In the genomic region with DNA sequence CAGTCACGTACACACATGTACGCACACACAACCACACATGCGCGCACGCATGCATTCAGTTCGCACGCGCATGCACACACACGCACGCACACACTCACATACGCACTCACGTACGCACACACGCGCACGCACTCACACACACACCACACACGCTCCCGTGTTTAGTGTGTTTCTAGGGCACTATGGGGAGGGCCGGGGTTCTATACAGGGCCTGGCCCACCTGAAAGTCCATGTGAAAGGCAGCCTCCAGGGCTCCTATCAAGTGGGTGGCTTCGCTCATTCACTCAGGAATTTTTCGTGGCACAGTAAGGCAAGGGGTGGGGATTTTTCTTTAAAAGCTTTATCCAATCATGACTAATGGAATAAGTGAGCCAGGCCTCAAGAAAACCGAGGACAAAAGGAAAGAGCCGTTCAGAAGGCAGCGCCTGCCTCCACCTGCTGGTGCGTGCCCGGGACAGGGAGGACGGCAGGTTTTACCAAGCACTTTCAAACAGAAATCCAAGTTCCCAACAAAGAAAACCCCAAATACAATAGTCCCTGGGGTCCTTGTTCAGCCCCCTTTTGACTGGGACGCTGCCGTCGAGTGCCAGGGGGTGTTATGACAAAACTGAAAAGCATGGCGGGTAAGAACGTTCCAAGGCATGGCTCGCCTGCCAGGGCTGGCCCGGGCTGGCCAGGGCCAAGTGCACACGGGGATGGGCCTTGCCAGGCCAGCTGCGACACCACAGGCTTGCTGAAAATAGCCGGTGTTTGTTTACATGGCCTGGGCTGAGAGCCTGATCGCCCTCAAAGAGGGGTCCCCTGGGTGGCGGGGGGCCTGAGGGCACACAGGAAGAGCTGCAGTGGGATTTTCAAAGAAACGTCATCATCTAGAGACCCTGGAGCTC, we compare ENCODE assay signal across 10 cellular contexts.
A peak's percentile ranks its signal among the peaks of the same experiment; 100 is the strongest.
DNase-seq lines count a peak whose midpoint lies in the region; ATAC-seq, FAIRE-seq and TF ChIP-seq lines count a peak whose summit lies in the region.
"Had no signal": no experiment of that assay in that cellular context is flagged by ENCODE, and none has a peak within 500 bp of the region (broad histone marks: within the 10 kb centered on the region; RNA-seq: fewer than 3 reads in every experiment).

No MANE protein-coding gene starts in this region.

- no peaks in the 10 kb centered on the region for H3K36me3 ChIP-seq in GM12878 (ENCODE audit: control insufficient read depth in 2 of 2, insufficient read depth in 2 of 2, low read length in 1 of 2)

- H3K4me3 Mint-ChIP-seq in immature natural killer cell: no peak overlapping the region
- H3K4me3 Mint-ChIP-seq: activated B cell treated with CpG ODN at 0.5 μM for 24 hours had no signal

- POLR2A ChIA-PET in GM12878 (lab: Charles Lee): no interaction called here

- no peak overlapping the region for H3K9ac ChIP-seq in GM12878 (ENCODE audit: control insufficient read depth, insufficient read depth, low read length)

- no peak for TF ChIP-seq POLR2A in GM12878 (IDR thresholded peaks at IDR 0.05; ENCODE audit: low read depth, low read length)

- in situ Hi-C loops in GM12878 (cut with MboI): no loop called here

- no peak for FAIRE-seq in GM12878 (lab: Jason Lieb, UNC)
- FAIRE-seq: A204.1 had no signal

- H3K9me3 Mint-ChIP-seq in immature natural killer cell: no peaks in the 10 kb centered on the region
- H3K9me3 Mint-ChIP-seq: activated B cell treated with CpG ODN at 0.5 μM for 24 hours had no signal

- no peak for ATAC-seq in GM12878
- no peak for ATAC-seq in HG02571 (IDR thresholded peaks at IDR 0.05; ENCODE audit: unreplicated experiment)

- CTCF ChIA-PET in GM12878 (lab: Yijun Ruan, JAX): interaction anchor here (0.8 kb wide), 1 partner anchor 24 kb away, joined by 4 read pairs; no protein-coding TSS in a partner anchor

- RAD21 ChIA-PET in GM12878 (lab: Charles Lee; ENCODE audit: unreplicated experiment): interaction anchor here (0.7 to 2.0 kb wide), 3 partner anchors 12 to 13 kb away, joined by 3 to 4 read pairs (median 4); no protein-coding TSS in a partner anchor

- TF ChIP-seq EP300 in GM12878 (IDR thresholded peaks at IDR 0.05; ENCODE audit: borderline replicate concordance in 1 of 2, control insufficient read depth in 1 of 2, low read depth in 2 of 2, low read length in 2 of 2): no peak

- H4K20me1 ChIP-seq in GM12878 (ENCODE audit: control insufficient read depth, insufficient read depth): peaks cover 12% of the 10 kb centered on the region

- no peak for TF ChIP-seq RAD21 in GM12878 (IDR thresholded peaks at IDR 0.05; ENCODE audit: insufficient read depth, low read depth, low read length)

- DNase-seq in NCI-H1092 treated with DMSO at 0.1 percent for 48 hours (lab: John Stamatoyannopoulos, UW): peak; percentile 13
- DNase-seq in NCI-H1092 (lab: John Stamatoyannopoulos, UW): no peak
- no peak for DNase-seq in GM12878 (ENCODE audit: low read depth, low spot score)
- DNase-seq in immature natural killer cell: no peak
- peak in 28 of 49 donors; percentile 35 to 76 (median 54) for DNase-seq in substantia nigra (lab: John Stamatoyannopoulos, UW)
- no peak for DNase-seq in NCI-H2227 (lab: John Stamatoyannopoulos, UW; ENCODE audit: unreplicated experiment)
- no peak for DNase-seq in epidermal melanocyte (ENCODE audit: insufficient read length, low spot score)
- DNase-seq: activated B cell treated with CpG ODN at 0.5 μM for 24 hours had no signal

- peaks cover 3 to 6% (median 4%) of the 10 kb centered on the region in 3 donors for H3K27me3 Mint-ChIP-seq in immature natural killer cell (ENCODE audit: low read depth in 3 of 3)

- TF ChIP-seq CTCF in GM12878 (IDR thresholded peaks at IDR 0.05 in 2 of 3, conservative IDR thresholded peaks at IDR 0.05 in 1 of 3; ENCODE audit: control insufficient read depth in 2 of 3, extremely low read depth in 1 of 3, insufficient read depth in 1 of 3, low read depth in 3 of 3, low read length in 3 of 3): no peak

- SMC1A ChIA-PET in GM12878 (lab: Charles Lee; ENCODE audit: uncharacterized antibody, unreplicated experiment): interaction anchor here (0.8 to 1.0 kb wide), 2 partner anchors 13 to 90 kb away, joined by 3 read pairs; no protein-coding TSS in a partner anchor

- no peak overlapping the region for H2AFZ ChIP-seq in GM12878 (ENCODE audit: control insufficient read depth, low read depth, low read length)

- H3K36me3 Mint-ChIP-seq in immature natural killer cell: no peaks in the 10 kb centered on the region

- H3K27me3 ChIP-seq in GM12878 (replicated peaks in 1 of 2; ENCODE audit: control insufficient read depth in 2 of 2, insufficient read depth in 2 of 2, low read length in 1 of 2): no peaks in the 10 kb centered on the region; a peak in 1 of 4 replicates

- no peaks in the 10 kb centered on the region for H3K79me2 ChIP-seq in GM12878 (ENCODE audit: control insufficient read depth, insufficient read depth, low read length)

- no peaks in the 10 kb centered on the region for H3K9me3 ChIP-seq in GM12878 (replicated peaks; ENCODE audit: control insufficient read depth, insufficient read depth, low read length)

- H3K4me2 ChIP-seq in GM12878 (ENCODE audit: control insufficient read depth, insufficient read depth): no peak overlapping the region

- BruUV-seq in GM12878 (replicated peaks; lab: Mats Ljungman, UMichigan): no TSS peak

- H3K27ac ChIP-seq in GM12878 (ENCODE audit: control insufficient read depth, insufficient read depth) (no peak overlapping the region), substantia nigra (ENCODE audit: low read depth, low read length, poor library complexity, severe bottlenecking) (peak overlapping the region; percentile 93)

- peak overlapping the region in 5 of 6 donors; percentile 49 to 98 (median 74) for H3K27ac Mint-ChIP-seq in immature natural killer cell
- H3K27ac Mint-ChIP-seq: activated B cell treated with CpG ODN at 0.5 μM for 24 hours had no signal

- no peak overlapping the region for H3K4me3 ChIP-seq in GM12878

- WGBS in GM12878 (ENCODE audit: insufficient coverage, insufficient replicate concordance, low lambda C conversion rate, missing lambda C conversion rate): 95% methylated on average over 40 of the region's 40 CpGs

- intact Hi-C loops in GM12878 (cut with micrococcal nuclease; ENCODE audit: unreplicated experiment): no loop called here

- H3K4me1 ChIP-seq in GM12878 (ENCODE audit: control insufficient read depth, insufficient read depth, low read length): peaks cover 25% of the 10 kb centered on the region

- peaks cover 52 to 62% of the 10 kb centered on the region in 2 donors for H3K4me1 Mint-ChIP-seq in immature natural killer cell

TF ChIP-seq in GM12878, 131 proteins besides CTCF, POLR2A, EP300 and RAD21:
- peak; percentile 93 for TF ChIP-seq TCF3 (IDR thresholded peaks at IDR 0.05; ENCODE audit: borderline replicate concordance, insufficient read depth, low read depth, low read length)
- no peak for TF ChIP-seq ELK1 (IDR thresholded peaks at IDR 0.05; ENCODE audit: low read depth, low read length)
- TF ChIP-seq NFIC (IDR thresholded peaks at IDR 0.05; ENCODE audit: low read depth, low read length): 0 out of 2 replicates have a peak, but pooled peaks have one; percentile 42
- TF ChIP-seq LARP7 (IDR thresholded peaks at IDR 0.05): no peak
- peak; percentile 79 for TF ChIP-seq PBX3 (IDR thresholded peaks at IDR 0.05; ENCODE audit: insufficient replicate concordance, low read depth, low read length)
- TF ChIP-seq, protein P1, sequence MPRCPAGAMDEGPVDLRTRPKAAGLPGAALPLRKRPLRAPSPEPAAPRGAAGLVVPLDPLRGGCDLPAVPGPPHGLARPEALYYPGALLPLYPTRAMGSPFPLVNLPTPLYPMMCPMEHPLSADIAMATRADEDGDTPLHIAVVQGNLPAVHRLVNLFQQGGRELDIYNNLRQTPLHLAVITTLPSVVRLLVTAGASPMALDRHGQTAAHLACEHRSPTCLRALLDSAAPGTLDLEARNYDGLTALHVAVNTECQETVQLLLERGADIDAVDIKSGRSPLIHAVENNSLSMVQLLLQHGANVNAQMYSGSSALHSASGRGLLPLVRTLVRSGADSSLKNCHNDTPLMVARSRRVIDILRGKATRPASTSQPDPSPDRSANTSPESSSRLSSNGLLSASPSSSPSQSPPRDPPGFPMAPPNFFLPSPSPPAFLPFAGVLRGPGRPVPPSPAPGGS (IDR thresholded peaks at IDR 0.05; ENCODE audit: borderline replicate concordance, insufficient read depth, low read depth, low read length, poor library complexity, severe bottlenecking): peak; percentile 99

Comparison
In these comparisons a context has a peak if more than half of its experiments do, and no peak if none do; other contexts are left out.
1. DNase-seq: peak in NCI-H1092 treated with DMSO at 0.1 percent for 48 hours (single experiment) and substantia nigra (28 of 49); none in NCI-H1092 (single experiment), GM12878 (single experiment), immature natural killer cell (0 of 3), NCI-H2227 (single experiment) and epidermal melanocyte (single experiment).